ENCODE assay signal across 13 cellular contexts in genomic region chr12:14901228-14901562, GRCh38. TPM values are rescaled to one million over a fixed set of nuclear protein-coding genes. Genes with fewer than 3 reads are reported as not detected.
DNase-seq lines count a peak whose midpoint lies in the region; ATAC-seq and TF ChIP-seq lines count a peak whose summit lies in the region.
"Had no signal": no experiment of that assay in that cellular context is flagged by ENCODE, and none has a peak within 500 bp of the region (broad histone marks: within the 10 kb centered on the region; RNA-seq: fewer than 3 reads in every experiment).

No MANE protein-coding gene starts in this region.

- BruUV-seq in HCT116 (replicated peaks; lab: Mats Ljungman, UMichigan): no TSS peak

- H3K4me1 Mint-ChIP-seq in immature natural killer cell: peaks cover 0 to 10% of the 10 kb centered on the region in 2 donors
- H3K4me1 Mint-ChIP-seq: stimulated activated memory B cell treated with anti-CD40 and anti-IgM and Interleukin-4, amounts not matched to agents 10 μg/mL and 1 μg/mL and 100 μg/mL, for 72 hours had no signal

- no peak overlapping the region for H2AFZ ChIP-seq in HCT116 (ENCODE audit: low read depth, low read length, poor library complexity, severe bottlenecking)

- no peak overlapping the region for H3K4me3 Mint-ChIP-seq in immature natural killer cell
- H3K4me3 Mint-ChIP-seq: stimulated activated memory B cell treated with anti-CD40 and anti-IgM and Interleukin-4, amounts not matched to agents 10 μg/mL and 1 μg/mL and 100 μg/mL, for 72 hours had no signal

- CTCF ChIA-PET in HCT116 (lab: Charles Lee): interaction anchor here (1.1 kb wide), 1 partner anchor 8 kb away, joined by 3 read pairs; no protein-coding TSS in a partner anchor

- in situ Hi-C loops in gastrocnemius medialis (cut with MboI; ENCODE audit: low sequenced_read_pairs in 4 of 4): no loop called here

- no peaks in the 10 kb centered on the region for H3K9me3 Mint-ChIP-seq in immature natural killer cell
- H3K9me3 Mint-ChIP-seq: stimulated activated memory B cell treated with anti-CD40 and anti-IgM and Interleukin-4, amounts not matched to agents 10 μg/mL and 1 μg/mL and 100 μg/mL, for 72 hours had no signal

- RAD21 ChIA-PET in HCT116 (lab: Charles Lee; ENCODE audit: low non-redundant PET in 1 of 2, low total read pairs in 2 of 2, uncharacterized antibody in 2 of 2, unreplicated experiment in 2 of 2): no interaction called here

- H4K20me1 ChIP-seq in HCT116 (ENCODE audit: insufficient read depth): no peaks in the 10 kb centered on the region

- DNase-seq in HCT116 (ENCODE audit: low read depth, low spot score) (no peak), RPMI7951 (ENCODE audit: low read depth) (peak; percentile 9), left cardiac atrium (no peak), gastrocnemius medialis (no peak), GM20000 (ENCODE audit: low spot score) (no peak), immature natural killer cell (no peak), NCI-H2171 (lab: John Stamatoyannopoulos, UW) (no peak)
- DNase-seq: activated gamma-delta T cell treated with Interleukin-2 at 50 U/mL for 16 hours, dorsolateral prefrontal cortex, NCI-H1092 treated with DMSO at 0.1 percent for 48 hours had no signal

- H3K27me3 Mint-ChIP-seq in immature natural killer cell (ENCODE audit: low read depth in 3 of 3): peaks cover 0 to 1% (median 0%) of the 10 kb centered on the region in 3 donors
- H3K27me3 Mint-ChIP-seq: stimulated activated memory B cell treated with anti-CD40 and anti-IgM and Interleukin-4, amounts not matched to agents 10 μg/mL and 1 μg/mL and 100 μg/mL, for 72 hours had no signal

- no peaks in the 10 kb centered on the region for H3K4me1 ChIP-seq in HCT116 (ENCODE audit: control insufficient read depth in 1 of 2, insufficient read depth in 2 of 2, low read length in 2 of 2)
- peaks cover 6 to 34% of the 10 kb centered on the region in 2 donors for H3K4me1 ChIP-seq in gastrocnemius medialis

- H3K4me3 ChIP-seq in HCT116 (replicated peaks in 1 of 2; ENCODE audit: low read depth in 1 of 2, low read length in 2 of 2): no peak overlapping the region
- H3K4me3 ChIP-seq in gastrocnemius medialis: no peak overlapping the region
- H3K4me3 ChIP-seq: dorsolateral prefrontal cortex, skin epidermis had no signal

- no peaks in the 10 kb centered on the region for H3K9me2 ChIP-seq in HCT116 (ENCODE audit: insufficient read depth)

- H3K9me3 ChIP-seq in HCT116 (ENCODE audit: control insufficient read depth in 1 of 2, insufficient read depth in 1 of 2, low read depth in 1 of 2, low read length in 2 of 2) (no peaks in the 10 kb centered on the region), gastrocnemius medialis (no peaks in the 10 kb centered on the region)

- H3K27me3 ChIP-seq in HCT116 (ENCODE audit: insufficient read depth, low read length) (no peaks in the 10 kb centered on the region), gastrocnemius medialis (no peaks in the 10 kb centered on the region)
- H3K27me3 ChIP-seq: dorsolateral prefrontal cortex had no signal

- H3K27ac ChIP-seq in HCT116 (ENCODE audit: low read depth, low read length): no peak overlapping the region
- H3K27ac ChIP-seq in gastrocnemius medialis: peak overlapping the region; percentile 22 to 57 (median 48)
- H3K27ac ChIP-seq: C4-2B, dorsolateral prefrontal cortex had no signal

- TF ChIP-seq CTCF in HCT116 (IDR thresholded peaks at IDR 0.05 in 2 of 3, conservative IDR thresholded peaks at IDR 0.05 in 1 of 3; ENCODE audit: borderline replicate concordance in 1 of 3, insufficient read depth in 1 of 3, low read depth in 2 of 3, low read length in 2 of 3) (peak in 2 of 3 experiments; percentile 12 to 25; a peak in 1 of 6 replicates), gastrocnemius medialis (IDR thresholded peaks at IDR 0.05 in 4 of 5, conservative IDR thresholded peaks at IDR 0.05 in 1 of 5) (no peak), GM20000 (IDR thresholded peaks at IDR 0.05; ENCODE audit: extremely low read depth, missing control alignments) (no peak)

- intact Hi-C loops in HCT116 (cut with micrococcal nuclease): no loop called here
- intact Hi-C loops in left cardiac atrium (cut with DNase I): no loop called here
- intact Hi-C loops in gastrocnemius medialis (cut with DNase I; ENCODE audit: low total_unique reads): loop anchor here (5.0 kb wide), 1 partner anchor 51 kb away; no protein-coding TSS in a partner anchor

- no peak overlapping the region for H3K4me2 ChIP-seq in HCT116 (ENCODE audit: low read length)

- no peak for TF ChIP-seq POLR2A in HCT116 (IDR thresholded peaks at IDR 0.05; ENCODE audit: borderline replicate concordance, extremely low read depth, insufficient read depth, insufficient read length)
- no peak for TF ChIP-seq POLR2A in gastrocnemius medialis (IDR thresholded peaks at IDR 0.05)

- H3K27ac Mint-ChIP-seq in immature natural killer cell: no peak overlapping the region
- H3K27ac Mint-ChIP-seq: stimulated activated memory B cell treated with anti-CD40 and anti-IgM and Interleukin-4, amounts not matched to agents 10 μg/mL and 1 μg/mL and 100 μg/mL, for 72 hours had no signal

- POLR2A ChIA-PET in HCT116 (lab: Charles Lee): interaction anchor here (0.7 kb wide), 1 partner anchor 14 kb away, joined by 3 read pairs; no protein-coding TSS in a partner anchor

- peaks cover 0 to 8% (median 7%) of the 10 kb centered on the region in 3 donors for H3K36me3 Mint-ChIP-seq in immature natural killer cell

- no peak for TF ChIP-seq RAD21 in HCT116 (IDR thresholded peaks at IDR 0.05; ENCODE audit: low read depth)

- H3K36me3 ChIP-seq in HCT116 (ENCODE audit: control insufficient read depth in 1 of 2, insufficient read depth in 2 of 2, low read length in 2 of 2): no peaks in the 10 kb centered on the region
- no peaks in the 10 kb centered on the region for H3K36me3 ChIP-seq in gastrocnemius medialis

- no peaks in the 10 kb centered on the region for H3K79me2 ChIP-seq in HCT116 (ENCODE audit: insufficient read depth, low read length)

- no peak for ATAC-seq in HCT116
- peak; percentile 38 to 77 for ATAC-seq in left cardiac atrium
- no peak for ATAC-seq in gastrocnemius medialis
- ATAC-seq: stimulated activated memory B cell treated with anti-CD40 and anti-IgM and Interleukin-4, amounts not matched to agents 10 μg/mL and 1 μg/mL and 100 μg/mL, for 72 hours had no signal

- no peak overlapping the region for H3K9ac ChIP-seq in HCT116 (ENCODE audit: low read length)

TF ChIP-seq in HCT116, 20 proteins besides CTCF, POLR2A, EP300 and RAD21:
- TF ChIP-seq, protein P1, sequence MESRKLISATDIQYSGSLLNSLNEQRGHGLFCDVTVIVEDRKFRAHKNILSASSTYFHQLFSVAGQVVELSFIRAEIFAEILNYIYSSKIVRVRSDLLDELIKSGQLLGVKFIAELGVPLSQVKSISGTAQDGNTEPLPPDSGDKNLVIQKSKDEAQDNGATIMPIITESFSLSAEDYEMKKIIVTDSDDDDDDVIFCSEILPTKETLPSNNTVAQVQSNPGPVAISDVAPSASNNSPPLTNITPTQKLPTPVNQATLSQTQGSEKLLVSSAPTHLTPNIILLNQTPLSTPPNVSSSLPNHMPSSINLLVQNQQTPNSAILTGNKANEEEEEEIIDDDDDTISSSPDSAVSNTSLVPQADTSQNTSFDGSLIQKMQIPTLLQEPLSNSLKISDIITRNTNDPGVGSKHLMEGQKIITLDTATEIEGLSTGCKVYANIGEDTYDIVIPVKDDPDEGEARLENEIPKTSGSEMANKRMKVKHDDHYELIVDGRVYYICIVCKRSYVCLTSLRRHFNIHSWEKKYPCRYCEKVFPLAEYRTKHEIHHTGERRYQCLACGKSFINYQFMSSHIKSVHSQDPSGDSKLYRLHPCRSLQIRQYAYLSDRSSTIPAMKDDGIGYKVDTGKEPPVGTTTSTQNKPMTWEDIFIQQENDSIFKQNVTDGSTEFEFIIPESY (IDR thresholded peaks at IDR 0.05; ENCODE audit: extremely low read depth, insufficient replicate concordance, low read length): no peak
- TF ChIP-seq YY1 (IDR thresholded peaks at IDR 0.05; ENCODE audit: extremely low read depth, insufficient replicate concordance, low read depth, low read length) (no peak), FOSL1 (IDR thresholded peaks at IDR 0.05; ENCODE audit: low read depth) (no peak), JUND (IDR thresholded peaks at IDR 0.05) (no peak), ZFX (IDR thresholded peaks at IDR 0.05) (no peak), EZH2 (IDR thresholded peaks at IDR 0.05) (no peak), EGR1 (IDR thresholded peaks at IDR 0.05; ENCODE audit: low read depth) (no peak)

RNA-seq across cellular contexts. Expression of gene MGP, which starts 15.5 kb away (rescaled TPM):
- total RNA-seq in HCT116 (2021; ENCODE audit: unreplicated experiment): 1.3 TPM
- 0.05 TPM in 1 of 2 replicates, not detected in the other for polyA plus RNA-seq in HCT116 (2012)
- total RNA-seq in RPMI7951 (2014; rRNA removed; shearing (Covaris generic)): 5.9 and 7.9 TPM in 2 replicates
- 1,000 to 10,000 TPM; 1,159 to 1,325 TPM for total RNA-seq in left cardiac atrium
- total RNA-seq in gastrocnemius medialis: 10 to 100 TPM; 32.4 to 67.3 (median 47.1) TPM
- under 1 TPM in 1 of 3 donors, not detected in 2; 0.51 TPM for polyA plus RNA-seq in immature natural killer cell

RNA-seq across cellular contexts. Expression of gene ERP27, which starts 37.1 kb away (rescaled TPM):
- total RNA-seq in HCT116 (2021; ENCODE audit: unreplicated experiment) (0.39 TPM), left cardiac atrium (under 1 TPM; 0.18 to 0.44 TPM), gastrocnemius medialis (under 1 TPM in 1 of 4 donors, not detected in 3; 0.42 TPM)
- polyA plus RNA-seq in HCT116 (2012): not detected in 2 replicates
- 0.10 TPM in 1 of 2 replicates, not detected in the other for total RNA-seq in RPMI7951 (2014; rRNA removed; shearing (Covaris generic))
- 1 to 10 TPM; 2.5 to 3.8 (median 3.8) TPM for polyA plus RNA-seq in immature natural killer cell

RNA-seq across cellular contexts. Expression of gene ART4, which starts 57.9 kb away (rescaled TPM):
- total RNA-seq in HCT116 (2021; ENCODE audit: unreplicated experiment) (not detected), left cardiac atrium (10 to 100 TPM in 1 of 2 donors, 1 to 10 TPM in 1; 5.4 to 11.8 TPM), gastrocnemius medialis (1 to 10 TPM in 2 of 4 donors, under 1 TPM in 2; 0.44 to 1.6 (median 1.3) TPM)
- polyA plus RNA-seq in HCT116 (2012): not detected in 2 replicates
- not detected in 2 replicates for total RNA-seq in RPMI7951 (2014; rRNA removed; shearing (Covaris generic))
- not detected for polyA plus RNA-seq in immature natural killer cell

Comparison
In these comparisons a context has a peak if more than half of its experiments do, and no peak if none do; other contexts are left out.
1. ATAC-seq: peak in left cardiac atrium (2 of 2); none in HCT116 (single experiment) and gastrocnemius medialis (0 of 2).
2. CTCF ChIP-seq: peak in HCT116 (2 of 3); none in gastrocnemius medialis (0 of 5) and GM20000 (single experiment).
3. RNA of gene MGP, which starts 15.5 kb away (total RNA-seq): 1,159 to 1,325 TPM in left cardiac atrium; 32.4 to 67.3 TPM in gastrocnemius medialis, 5.9 to 7.9 TPM in RPMI7951 and 1.3 TPM in HCT116 (single experiment); every median in the first group is over 10 times any median in the second.